In genomic region chr19:1855040-1855827, GRCh38 we compare ENCODE assay signal across 8 cellular contexts. TPM values are rescaled to one million over a fixed set of nuclear protein-coding genes. Genes with fewer than 3 reads are reported as not detected.
DNase-seq lines count a peak whose midpoint lies in the region; ATAC-seq and TF ChIP-seq lines count a peak whose summit lies in the region.

No MANE protein-coding gene starts in this region.

- intact Hi-C loops in activated B cell treated with CpG ODN at 0.5 μM for 24 hours (cut with micrococcal nuclease): loop anchor here (10.0 kb wide), 1 partner anchor 760 kb away; no protein-coding TSS in a partner anchor

- H3K4me1 Mint-ChIP-seq in activated B cell treated with CpG ODN at 0.5 μM for 24 hours: peaks cover 73% of the 10 kb centered on the region

- DNase-seq in DMS 273 (lab: John Stamatoyannopoulos, UW; ENCODE audit: unreplicated experiment) (peak; percentile 98), NCI-H1694 (lab: John Stamatoyannopoulos, UW) (peak; percentile 85), activated B cell treated with CpG ODN at 0.5 μM for 24 hours (peak; percentile 62), cerebellar cortex (ENCODE audit: low spot score) (peak; percentile 83), left kidney (ENCODE audit: low read depth, low spot score) (peak; percentile 93), NCI-H1048 (lab: John Stamatoyannopoulos, UW) (no peak)
- DNase-seq in stimulated activated CD4-positive, alpha-beta T cell treated with anti-CD3 and anti-CD28 coated beads, Interleukin-2, amount 100 ng/mL, for 48 hours: peak; percentile 75 to 80

- H3K27ac Mint-ChIP-seq in activated B cell treated with CpG ODN at 0.5 μM for 24 hours: peak overlapping the region; percentile 89

- ATAC-seq in GM21825 (IDR thresholded peaks at IDR 0.05; ENCODE audit: unreplicated experiment) (peak; percentile 41), activated B cell treated with CpG ODN at 0.5 μM for 24 hours (ENCODE audit: low read depth) (peak; percentile 70)

- no peaks in the 10 kb centered on the region for H3K27me3 Mint-ChIP-seq in activated B cell treated with CpG ODN at 0.5 μM for 24 hours

- no peaks in the 10 kb centered on the region for H3K9me3 Mint-ChIP-seq in activated B cell treated with CpG ODN at 0.5 μM for 24 hours

- peak overlapping the region; percentile 73 for H3K4me3 Mint-ChIP-seq in activated B cell treated with CpG ODN at 0.5 μM for 24 hours

- TF ChIP-seq CTCF in activated B cell treated with CpG ODN at 0.5 μM for 24 hours (IDR thresholded peaks at IDR 0.05): no peak

- POLR2A ChIA-PET in activated B cell treated with CpG ODN at 0.5 μM for 24 hours (lab: Charles Lee): interaction anchor here (1.0 to 1.6 kb wide), 4 partner anchors 9 to 586 kb away, joined by 3 to 9 read pairs (median 4); partner anchors contain the start of gene CIRBP

- peaks cover 2% of the 10 kb centered on the region for H3K36me3 Mint-ChIP-seq in activated B cell treated with CpG ODN at 0.5 μM for 24 hours (ENCODE audit: low read depth)

- CTCF ChIA-PET in activated B cell treated with CpG ODN at 0.5 μM for 24 hours (lab: Charles Lee): interaction anchor here (1.0 to 1.4 kb wide), 2 partner anchors 9 to 29 kb away, joined by 3 read pairs; no protein-coding TSS in a partner anchor

RNA-seq across cellular contexts. Expression of gene REXO1, which starts 7.0 kb away (rescaled TPM):
- total RNA-seq in activated B cell treated with CpG ODN at 0.5 μM for 24 hours: 56.3 and 69.6 TPM in 2 replicates

RNA-seq across cellular contexts. Expression of gene KLF16, which starts 8.1 kb away (rescaled TPM):
- 21.5 and 25.2 TPM in 2 replicates for total RNA-seq in activated B cell treated with CpG ODN at 0.5 μM for 24 hours

RNA-seq across cellular contexts. Expression of gene ABHD17A, which starts 30.1 kb away (rescaled TPM):
- total RNA-seq in activated B cell treated with CpG ODN at 0.5 μM for 24 hours: 57.4 and 64.3 TPM in 2 replicates

RNA-seq across cellular contexts. Expression of gene ATP8B3, which starts 43.2 kb away (rescaled TPM):
- 2.3 and 3.9 TPM in 2 replicates for total RNA-seq in activated B cell treated with CpG ODN at 0.5 μM for 24 hours

RNA-seq across cellular contexts. Expression of gene ADAT3, which starts 50.0 kb away (rescaled TPM):
- total RNA-seq in activated B cell treated with CpG ODN at 0.5 μM for 24 hours: 8.5 and 14.1 TPM in 2 replicates
